In the genomic region with DNA sequence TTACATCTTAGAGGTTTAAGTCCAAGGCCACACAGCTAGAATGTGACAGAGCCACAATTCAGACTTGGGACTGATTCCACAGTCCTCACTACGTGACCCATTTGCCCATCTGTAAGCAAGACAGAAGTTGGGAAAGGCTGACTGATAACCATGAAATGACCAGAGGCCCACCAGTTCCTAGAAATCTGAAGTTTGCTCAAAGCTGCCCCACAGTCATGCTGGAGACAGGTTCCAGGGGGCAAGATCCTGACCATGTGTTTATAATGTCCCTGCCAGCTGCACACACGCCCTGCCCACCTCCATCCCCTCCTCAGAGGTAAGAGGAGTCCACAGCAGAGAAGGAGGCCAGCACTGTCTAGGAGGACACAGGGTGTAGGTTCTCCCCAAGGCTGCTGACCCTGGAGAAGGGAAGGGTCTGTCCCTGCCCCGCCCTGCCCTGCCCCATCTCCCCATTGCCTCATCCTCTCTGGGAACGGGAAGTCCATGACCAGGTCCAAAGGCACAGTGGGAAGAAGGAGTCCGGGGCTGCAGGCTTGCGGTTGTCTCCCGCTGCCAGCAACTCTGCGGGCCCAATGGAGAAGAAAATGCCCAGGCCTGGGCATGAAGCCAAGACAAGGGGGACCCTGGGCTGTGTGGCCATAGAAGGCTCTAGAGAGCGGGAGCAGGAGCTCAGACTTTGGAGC, we compare ENCODE assay signal across 18 cellular contexts. TPM values are rescaled to one million over a fixed set of nuclear protein-coding genes. Genes with fewer than 3 reads are reported as not detected.
DNase-seq lines count a peak whose midpoint lies in the region; ATAC-seq and TF ChIP-seq lines count a peak whose summit lies in the region.
"Had no signal": no experiment of that assay in that cellular context is flagged by ENCODE, and none has a peak within 500 bp of the region (broad histone marks: within the 10 kb centered on the region; RNA-seq: fewer than 3 reads in every experiment).

No MANE protein-coding gene starts in this region.

- no peak overlapping the region for H3K4me3 ChIP-seq in Peyer's patch
- H3K4me3 ChIP-seq in duodenal mucosa (ENCODE audit: low read depth in 1 of 2, low read length in 2 of 2), result peak overlapping the region; percentile 3 to 36
- H3K4me3 ChIP-seq in mesenchymal stem cell (ENCODE audit: insufficient read depth in 1 of 2, low read depth in 1 of 2, low read length in 2 of 2), result no peak overlapping the region
- H3K4me3 ChIP-seq: A549, GM12878 had no signal

- no peak overlapping the region for H2BK120ac ChIP-seq in mesenchymal stem cell (ENCODE audit: low read depth, low read length)

- no peaks in the 10 kb centered on the region for H3K27me3 ChIP-seq in Peyer's patch
- no peaks in the 10 kb centered on the region for H3K27me3 ChIP-seq in duodenal mucosa (ENCODE audit: control insufficient read depth in 1 of 2, insufficient read depth in 2 of 2, low read length in 2 of 2)
- H3K27me3 ChIP-seq in mesenchymal stem cell (ENCODE audit: control insufficient read depth in 1 of 2, insufficient read depth in 1 of 2, low read length in 2 of 2), result peaks cover 9 to 31% of the 10 kb centered on the region in 2 experiments

- CTCF ChIA-PET in HEK293T (lab: Yijun Ruan, JAX), result interaction anchor here (0.8 kb wide), 1 partner anchor 67 kb away, joined by 3 read pairs; no protein-coding TSS in a partner anchor

- no peak overlapping the region for H3K27ac Mint-ChIP-seq in stimulated activated effector memory CD8-positive, alpha-beta T cell treated with anti-CD3 and anti-CD28 coated beads, Interleukin-12 subunit alpha, Interleukin-12 subunit beta, amount 100 ng/mL, for 72 hours
- H3K27ac Mint-ChIP-seq: CD4-positive, alpha-beta memory T cell had no signal

- H4K91ac ChIP-seq in mesenchymal stem cell (ENCODE audit: low read length), result no peak overlapping the region

- H4K8ac ChIP-seq in mesenchymal stem cell (ENCODE audit: low read length), result peak overlapping the region; percentile 5

- no peaks in the 10 kb centered on the region for H3K9me3 Mint-ChIP-seq in stimulated activated effector memory CD8-positive, alpha-beta T cell treated with anti-CD3 and anti-CD28 coated beads, Interleukin-12 subunit alpha, Interleukin-12 subunit beta, amount 100 ng/mL, for 72 hours
- H3K9me3 Mint-ChIP-seq: CD4-positive, alpha-beta memory T cell had no signal

- H3K4me1 Mint-ChIP-seq in stimulated activated effector memory CD8-positive, alpha-beta T cell treated with anti-CD3 and anti-CD28 coated beads, Interleukin-12 subunit alpha, Interleukin-12 subunit beta, amount 100 ng/mL, for 72 hours, result no peaks in the 10 kb centered on the region
- H3K4me1 Mint-ChIP-seq: CD4-positive, alpha-beta memory T cell had no signal

- peak overlapping the region; percentile 55 for H2BK15ac ChIP-seq in mesenchymal stem cell (ENCODE audit: low read depth, poor library complexity, severe bottlenecking)

- TF ChIP-seq POLR2A in Peyer's patch (IDR thresholded peaks at IDR 0.05), result peak; percentile 50 to 86

- H3K36me3 Mint-ChIP-seq in stimulated activated effector memory CD8-positive, alpha-beta T cell treated with anti-CD3 and anti-CD28 coated beads, Interleukin-12 subunit alpha, Interleukin-12 subunit beta, amount 100 ng/mL, for 72 hours, result no peaks in the 10 kb centered on the region
- H3K36me3 Mint-ChIP-seq: CD4-positive, alpha-beta memory T cell had no signal

- no peaks in the 10 kb centered on the region for H3K36me3 ChIP-seq in Peyer's patch
- no peaks in the 10 kb centered on the region for H3K36me3 ChIP-seq in duodenal mucosa (ENCODE audit: control insufficient read depth in 1 of 2, insufficient read depth in 2 of 2, low read length in 2 of 2)
- no peaks in the 10 kb centered on the region for H3K36me3 ChIP-seq in mesenchymal stem cell (ENCODE audit: control insufficient read depth in 1 of 2, insufficient read depth in 2 of 2, low read depth in 1 of 2, low read length in 2 of 2)

- no peak overlapping the region for H3K23ac ChIP-seq in mesenchymal stem cell (ENCODE audit: low read length in 2 of 2)

- TF ChIP-seq CTCF in Peyer's patch (IDR thresholded peaks at IDR 0.05), result no peak

- H3K18ac ChIP-seq in mesenchymal stem cell (ENCODE audit: low read depth in 1 of 2, low read length in 2 of 2), result peak overlapping the region; percentile 8 to 71

- H3K9me3 ChIP-seq in Peyer's patch (no peaks in the 10 kb centered on the region), duodenal mucosa (ENCODE audit: control insufficient read depth in 1 of 2, low read length in 2 of 2) (no peaks in the 10 kb centered on the region), mesenchymal stem cell (ENCODE audit: control insufficient read depth, low read length) (no peaks in the 10 kb centered on the region)
- H3K9me3 ChIP-seq: A549 had no signal

- no peak overlapping the region for H3K14ac ChIP-seq in mesenchymal stem cell (ENCODE audit: low read length in 2 of 2)

- WGBS in mesenchymal stem cell, result 93% methylated on average over 9 of the region's 9 CpGs

- peak overlapping the region in 1 of 2 experiments; percentile 47 for H2BK12ac ChIP-seq in mesenchymal stem cell (ENCODE audit: low read length in 2 of 2)

- peak overlapping the region in 1 of 2 experiments; percentile 5 for H3K4ac ChIP-seq in mesenchymal stem cell (ENCODE audit: low read depth in 1 of 2, low read length in 2 of 2)

- DNase-seq in Peyer's patch (peak in 2 of 3 donors; percentile 88 to 89), mesenchymal stem cell (no peak), globus pallidus (ENCODE audit: low spot score) (no peak), HEK293T (ENCODE audit: extremely low spot score) (no peak)
- no peak for DNase-seq in stimulated activated effector memory CD8-positive, alpha-beta T cell treated with anti-CD3 and anti-CD28 coated beads, Interleukin-12 subunit alpha, Interleukin-12 subunit beta, amount 100 ng/mL, for 72 hours (ENCODE audit: low spot score in 2 of 2)
- DNase-seq: AML-193; CD4-positive, alpha-beta memory T cell; DMS79; MV-4-11; NCI-H2081 treated with DMSO at 0.1 percent for 48 hours; NCI-H2227 treated with DMSO at 0.1 percent for 48 hours; NCI-H526 had no signal

- H2AK5ac ChIP-seq in mesenchymal stem cell (ENCODE audit: low read length, severe bottlenecking), result no peak overlapping the region

- no peak overlapping the region for H3K4me3 Mint-ChIP-seq in stimulated activated effector memory CD8-positive, alpha-beta T cell treated with anti-CD3 and anti-CD28 coated beads, Interleukin-12 subunit alpha, Interleukin-12 subunit beta, amount 100 ng/mL, for 72 hours
- H3K4me3 Mint-ChIP-seq: CD4-positive, alpha-beta memory T cell had no signal

- ATAC-seq in stimulated activated effector memory CD8-positive, alpha-beta T cell treated with anti-CD3 and anti-CD28 coated beads, Interleukin-12 subunit alpha, Interleukin-12 subunit beta, amount 100 ng/mL, for 72 hours, result peak; percentile 33
- ATAC-seq in GM19328 (IDR thresholded peaks at IDR 0.05; ENCODE audit: unreplicated experiment), result no peak
- ATAC-seq: A549, GM12878 had no signal

- H3K79me1 ChIP-seq in mesenchymal stem cell (replicated peaks; ENCODE audit: low read length, poor library complexity, severe bottlenecking), result no peaks in the 10 kb centered on the region

- H3K27ac ChIP-seq in Peyer's patch (peak overlapping the region in 3 of 4 donors; percentile 74 to 91 (median 85)), duodenal mucosa (ENCODE audit: low read depth, low read length) (no peak overlapping the region), mesenchymal stem cell (ENCODE audit: low read length, poor library complexity, severe bottlenecking) (no peak overlapping the region)
- H3K27ac ChIP-seq: A549 had no signal

- H3K4me1 ChIP-seq in Peyer's patch (peaks cover 0 to 49% (median 5%) of the 10 kb centered on the region in 4 donors), duodenal mucosa (ENCODE audit: control insufficient read depth in 1 of 2, insufficient read depth in 2 of 2, low read length in 2 of 2) (peaks cover 54 to 64% of the 10 kb centered on the region in 2 donors), mesenchymal stem cell (ENCODE audit: control insufficient read depth, insufficient read depth, low read depth, low read length) (peaks cover 15% of the 10 kb centered on the region)
- H3K4me1 ChIP-seq: A549 had no signal

- peak overlapping the region in 1 of 2 donors; percentile 43 for H3K9ac ChIP-seq in duodenal mucosa (ENCODE audit: low read depth in 1 of 2, low read length in 2 of 2)
- no peak overlapping the region for H3K9ac ChIP-seq in mesenchymal stem cell (ENCODE audit: low read length)

- no peak overlapping the region for H2BK5ac ChIP-seq in mesenchymal stem cell (ENCODE audit: low read depth, low read length, poor library complexity, severe bottlenecking)

- no peak overlapping the region for H3K4me2 ChIP-seq in mesenchymal stem cell (ENCODE audit: low read length, poor library complexity, severe bottlenecking)
- H3K4me2 ChIP-seq: A549 had no signal

- H2AFZ ChIP-seq in mesenchymal stem cell (ENCODE audit: low read depth, low read length), result no peak overlapping the region

- POLR2A ChIA-PET in HEK293T (lab: Yijun Ruan, JAX), result no interaction called here

TF ChIP-seq in HEK293T, 16 proteins besides CTCF, POLR2A, EP300 and RAD21:
- TF ChIP-seq SUZ12 (IDR thresholded peaks at IDR 0.05) (no peak), HDGF (IDR thresholded peaks at IDR 0.05; ENCODE audit: borderline replicate concordance) (no peak), SP1 (IDR thresholded peaks at IDR 0.05) (no peak), NFRKB (IDR thresholded peaks at IDR 0.05) (no peak), LEF1 (IDR thresholded peaks at IDR 0.05; ENCODE audit: borderline replicate concordance) (no peak), ZNF384 (IDR thresholded peaks at IDR 0.05) (no peak), FOXM1 (IDR thresholded peaks at IDR 0.05; ENCODE audit: borderline replicate concordance) (no peak), L3MBTL2 (conservative IDR thresholded peaks at IDR 0.05) (no peak)
- TF ChIP-seq, protein P1, sequence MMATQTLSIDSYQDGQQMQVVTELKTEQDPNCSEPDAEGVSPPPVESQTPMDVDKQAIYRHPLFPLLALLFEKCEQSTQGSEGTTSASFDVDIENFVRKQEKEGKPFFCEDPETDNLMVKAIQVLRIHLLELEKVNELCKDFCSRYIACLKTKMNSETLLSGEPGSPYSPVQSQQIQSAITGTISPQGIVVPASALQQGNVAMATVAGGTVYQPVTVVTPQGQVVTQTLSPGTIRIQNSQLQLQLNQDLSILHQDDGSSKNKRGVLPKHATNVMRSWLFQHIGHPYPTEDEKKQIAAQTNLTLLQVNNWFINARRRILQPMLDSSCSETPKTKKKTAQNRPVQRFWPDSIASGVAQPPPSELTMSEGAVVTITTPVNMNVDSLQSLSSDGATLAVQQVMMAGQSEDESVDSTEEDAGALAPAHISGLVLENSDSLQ (IDR thresholded peaks at IDR 0.05), result no peak

RNA-seq across cellular contexts. Expression of gene OAF, which starts 11.9 kb away (rescaled TPM):
- total RNA-seq in Peyer's patch, result 100 to 1,000 TPM in 3 of 4 donors, 10 to 100 TPM in 1; 66.0 to 344 (median 228) TPM
- 50.9 TPM for polyA plus RNA-seq in mesenchymal stem cell (2013, experiment 1 of 2)
- polyA plus RNA-seq in mesenchymal stem cell (2013, experiment 2 of 2), result 50.4 TPM

RNA-seq across cellular contexts. Expression of gene POU2F3, which starts 41.0 kb away (rescaled TPM):
- total RNA-seq in Peyer's patch, result 1 to 10 TPM in 3 of 4 donors, not detected in 1; 2.2 to 3.3 (median 2.8) TPM
- 0.04 TPM for polyA plus RNA-seq in mesenchymal stem cell (2013, experiment 1 of 2)
- 0.04 TPM for polyA plus RNA-seq in mesenchymal stem cell (2013, experiment 2 of 2)
- total RNA-seq: CD4-positive, alpha-beta memory T cell; G401; HT1080 had no signal
- polyA plus RNA-seq: A549; CD4-positive, alpha-beta memory T cell had no signal

Comparison
In these comparisons a context has a peak if more than half of its experiments do, and no peak if none do; other contexts are left out.
1. DNase-seq: peak in Peyer's patch (2 of 3); none in mesenchymal stem cell (single experiment), stimulated activated effector memory CD8-positive, alpha-beta T cell treated with anti-CD3 and anti-CD28 coated beads, Interleukin-12 subunit alpha, Interleukin-12 subunit beta, amount 100 ng/mL, for 72 hours (0 of 2), globus pallidus (single experiment) and HEK293T (single experiment).
2. H3K27ac ChIP-seq: peak in Peyer's patch (3 of 4); none in duodenal mucosa (single experiment) and mesenchymal stem cell (single experiment).
3. H3K4me3 ChIP-seq: peak in duodenal mucosa (2 of 2); none in Peyer's patch (0 of 4) and mesenchymal stem cell (0 of 2).